In the genomic region with DNA sequence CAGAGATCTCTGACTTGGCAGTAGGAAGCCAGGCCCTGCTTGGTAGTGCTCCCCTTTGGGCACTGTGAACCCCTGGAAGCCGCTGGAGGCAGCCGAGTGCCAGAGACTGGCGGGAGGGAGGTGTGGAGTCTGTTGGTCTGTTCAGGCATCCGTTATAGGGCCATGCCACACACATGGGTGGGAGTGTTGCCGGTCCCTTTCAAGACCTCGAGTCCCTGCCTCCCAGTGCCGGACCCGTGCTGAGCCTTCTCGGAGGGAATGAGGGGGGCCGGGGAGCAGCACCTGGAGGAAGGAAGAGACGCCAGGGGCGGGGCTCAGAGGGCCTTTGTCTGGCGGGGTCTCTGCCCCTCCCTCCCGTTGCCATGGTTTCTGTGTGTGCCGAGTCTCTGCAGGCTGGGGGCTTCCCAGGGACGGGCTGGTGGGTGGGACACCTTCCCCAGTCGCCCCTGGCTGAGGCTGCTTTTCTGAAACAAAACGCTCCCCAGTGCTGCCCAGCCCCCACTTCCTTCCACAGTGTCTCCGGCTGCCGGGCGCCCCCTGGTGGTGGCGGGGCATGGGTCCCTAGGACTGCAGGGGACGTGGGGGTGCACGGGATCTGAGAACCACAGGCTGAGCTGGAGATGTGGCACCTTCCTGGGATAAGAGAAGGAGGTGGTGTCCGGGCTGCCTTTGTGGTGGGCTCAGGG, we compare ENCODE assay signal across 1 cellular context.
A peak's percentile ranks its signal among the peaks of the same experiment; 100 is the strongest.
TF ChIP-seq lines count a peak whose summit lies in the region.

No MANE protein-coding gene starts in this region.

TF ChIP-seq in HepG2, 621 proteins besides CTCF, POLR2A, EP300 and RAD21 (continued from another document):
- TF ChIP-seq GRHL1 (CRISPR knock-in tag; conservative IDR thresholded peaks at IDR 0.05) (no peak), PRPF4 (IDR thresholded peaks at IDR 0.05; ENCODE audit: low read depth, low read length, poor library complexity, severe bottlenecking) (peak; percentile 91)
TF ChIP-seq in HepG2: peak in this region for 135.
